In the genomic region with DNA sequence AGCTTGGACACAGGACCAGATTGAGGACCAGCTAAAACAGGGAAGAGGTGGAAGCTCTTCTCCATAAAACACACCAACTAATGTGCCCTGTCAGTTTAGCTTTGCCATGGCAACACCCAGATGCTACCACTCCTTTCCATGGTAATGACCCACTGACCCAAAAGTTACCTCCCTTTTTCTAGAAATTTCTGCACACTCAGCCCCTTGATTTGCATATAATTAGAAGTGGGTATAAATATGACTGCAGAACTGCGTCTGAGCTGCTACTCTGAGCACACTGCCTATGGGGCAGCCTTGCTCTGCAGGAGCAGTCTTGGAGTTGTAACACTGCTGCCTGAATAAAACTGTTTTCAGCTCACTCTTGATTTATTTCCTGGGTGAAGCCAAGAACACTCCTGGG, we compare ENCODE assay signal across 3 cellular contexts.
TF ChIP-seq lines count a peak whose summit lies in the region.

No MANE protein-coding gene starts in this region.

TF ChIP-seq in GM23338, 12 proteins besides CTCF, POLR2A, EP300 and RAD21:
- TF ChIP-seq REST (IDR thresholded peaks at IDR 0.05; ENCODE audit: unreplicated experiment), result no peak
- no peak for TF ChIP-seq JUNB (IDR thresholded peaks at IDR 0.05; ENCODE audit: unreplicated experiment)
- TF ChIP-seq NANOG (IDR thresholded peaks at IDR 0.05; ENCODE audit: borderline replicate concordance), result no peak
TF ChIP-seq in GM23338: peak in this region for 0.

TF ChIP-seq in K562, 482 proteins besides CTCF, POLR2A, EP300 and RAD21:
- TF ChIP-seq PKNOX1 (IDR thresholded peaks at IDR 0.05) (peak; percentile 61), KDM5B (IDR thresholded peaks at IDR 0.05; ENCODE audit: insufficient replicate concordance, low read depth, low read length) (peak; percentile 7), KDM4B (IDR thresholded peaks at IDR 0.05; ENCODE audit: borderline replicate concordance in 2 of 2, low read depth in 1 of 2) (no peak), POLR2AphosphoS5 (IDR thresholded peaks at IDR 0.05; ENCODE audit: control insufficient read depth, insufficient read depth, low read depth, low read length) (0 out of 2 replicates have a peak, but pooled peaks have one; percentile 14), RFX1 (IDR thresholded peaks at IDR 0.05) (peak; percentile 68), ZNF316 (IDR thresholded peaks at IDR 0.05) (peak; percentile 28; the same call in 1 of the 2 replicates), ZNF174 (CRISPR knock-in tag; IDR thresholded peaks at IDR 0.05) (no peak), ZNF766 (CRISPR knock-in tag; conservative IDR thresholded peaks at IDR 0.05) (no peak)
- TF ChIP-seq, protein P1, sequence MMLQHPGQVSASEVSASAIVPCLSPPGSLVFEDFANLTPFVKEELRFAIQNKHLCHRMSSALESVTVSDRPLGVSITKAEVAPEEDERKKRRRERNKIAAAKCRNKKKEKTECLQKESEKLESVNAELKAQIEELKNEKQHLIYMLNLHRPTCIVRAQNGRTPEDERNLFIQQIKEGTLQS (IDR thresholded peaks at IDR 0.05), result no peak
- TF ChIP-seq, protein P1 (CRISPR knock-in tag; conservative IDR thresholded peaks at IDR 0.05), result no peak
- TF ChIP-seq, protein P2, sequence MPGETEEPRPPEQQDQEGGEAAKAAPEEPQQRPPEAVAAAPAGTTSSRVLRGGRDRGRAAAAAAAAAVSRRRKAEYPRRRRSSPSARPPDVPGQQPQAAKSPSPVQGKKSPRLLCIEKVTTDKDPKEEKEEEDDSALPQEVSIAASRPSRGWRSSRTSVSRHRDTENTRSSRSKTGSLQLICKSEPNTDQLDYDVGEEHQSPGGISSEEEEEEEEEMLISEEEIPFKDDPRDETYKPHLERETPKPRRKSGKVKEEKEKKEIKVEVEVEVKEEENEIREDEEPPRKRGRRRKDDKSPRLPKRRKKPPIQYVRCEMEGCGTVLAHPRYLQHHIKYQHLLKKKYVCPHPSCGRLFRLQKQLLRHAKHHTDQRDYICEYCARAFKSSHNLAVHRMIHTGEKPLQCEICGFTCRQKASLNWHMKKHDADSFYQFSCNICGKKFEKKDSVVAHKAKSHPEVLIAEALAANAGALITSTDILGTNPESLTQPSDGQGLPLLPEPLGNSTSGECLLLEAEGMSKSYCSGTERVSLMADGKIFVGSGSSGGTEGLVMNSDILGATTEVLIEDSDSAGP (CRISPR knock-in tag; IDR thresholded peaks at IDR 0.05), result no peak

TF ChIP-seq in SK-N-SH treated with all-trans-retinoic acid at 6 μM for 48 hours, 23 proteins besides CTCF, POLR2A, EP300 and RAD21:
- TF ChIP-seq SNAI2 (CRISPR knock-in tag; IDR thresholded peaks at IDR 0.05) (no peak), ZFP3 (CRISPR knock-in tag; IDR thresholded peaks at IDR 0.05) (no peak), PPARA (CRISPR knock-in tag; IDR thresholded peaks at IDR 0.05; ENCODE audit: borderline replicate concordance) (no peak), ZC3H10 (CRISPR knock-in tag; IDR thresholded peaks at IDR 0.05) (no peak), ZNF70 (CRISPR knock-in tag; IDR thresholded peaks at IDR 0.05) (no peak), PATZ1 (CRISPR knock-in tag; IDR thresholded peaks at IDR 0.05; ENCODE audit: borderline replicate concordance) (no peak), ARNTL (CRISPR knock-in tag; IDR thresholded peaks at IDR 0.05; ENCODE audit: borderline replicate concordance, low read depth) (no peak)
- TF ChIP-seq, protein P3, sequence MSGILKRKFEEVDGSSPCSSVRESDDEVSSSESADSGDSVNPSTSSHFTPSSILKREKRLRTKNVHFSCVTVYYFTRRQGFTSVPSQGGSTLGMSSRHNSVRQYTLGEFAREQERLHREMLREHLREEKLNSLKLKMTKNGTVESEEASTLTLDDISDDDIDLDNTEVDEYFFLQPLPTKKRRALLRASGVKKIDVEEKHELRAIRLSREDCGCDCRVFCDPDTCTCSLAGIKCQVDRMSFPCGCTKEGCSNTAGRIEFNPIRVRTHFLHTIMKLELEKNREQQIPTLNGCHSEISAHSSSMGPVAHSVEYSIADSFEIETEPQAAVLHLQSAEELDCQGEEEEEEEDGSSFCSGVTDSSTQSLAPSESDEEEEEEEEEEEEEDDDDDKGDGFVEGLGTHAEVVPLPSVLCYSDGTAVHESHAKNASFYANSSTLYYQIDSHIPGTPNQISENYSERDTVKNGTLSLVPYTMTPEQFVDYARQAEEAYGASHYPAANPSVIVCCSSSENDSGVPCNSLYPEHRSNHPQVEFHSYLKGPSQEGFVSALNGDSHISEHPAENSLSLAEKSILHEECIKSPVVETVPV (CRISPR knock-in tag; IDR thresholded peaks at IDR 0.05), result no peak
- TF ChIP-seq, protein P4, sequence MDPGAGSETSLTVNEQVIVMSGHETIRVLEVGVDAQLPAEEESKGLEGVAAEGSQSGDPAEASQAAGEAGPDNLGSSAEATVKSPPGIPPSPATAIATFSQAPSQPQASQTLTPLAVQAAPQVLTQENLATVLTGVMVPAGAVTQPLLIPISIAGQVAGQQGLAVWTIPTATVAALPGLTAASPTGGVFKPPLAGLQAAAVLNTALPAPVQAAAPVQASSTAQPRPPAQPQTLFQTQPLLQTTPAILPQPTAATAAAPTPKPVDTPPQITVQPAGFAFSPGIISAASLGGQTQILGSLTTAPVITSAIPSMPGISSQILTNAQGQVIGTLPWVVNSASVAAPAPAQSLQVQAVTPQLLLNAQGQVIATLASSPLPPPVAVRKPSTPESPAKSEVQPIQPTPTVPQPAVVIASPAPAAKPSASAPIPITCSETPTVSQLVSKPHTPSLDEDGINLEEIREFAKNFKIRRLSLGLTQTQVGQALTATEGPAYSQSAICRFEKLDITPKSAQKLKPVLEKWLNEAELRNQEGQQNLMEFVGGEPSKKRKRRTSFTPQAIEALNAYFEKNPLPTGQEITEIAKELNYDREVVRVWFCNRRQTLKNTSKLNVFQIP (CRISPR knock-in tag; IDR thresholded peaks at IDR 0.05; ENCODE audit: borderline replicate concordance, low read depth), result no peak
TF ChIP-seq in SK-N-SH treated with all-trans-retinoic acid at 6 μM for 48 hours: peak in this region for 0.
